ENCODE assay signal across 16 cellular contexts in genomic region chr11:18313985-18314763, GRCh38. TPM values are rescaled to one million over a fixed set of nuclear protein-coding genes. Genes with fewer than 3 reads are reported as not detected.
DNase-seq lines count a peak whose midpoint lies in the region; ATAC-seq and TF ChIP-seq lines count a peak whose summit lies in the region.
"Had no signal": no experiment of that assay in that cellular context is flagged by ENCODE, and none has a peak within 500 bp of the region (broad histone marks: within the 10 kb centered on the region; RNA-seq: fewer than 3 reads in every experiment).

No MANE protein-coding gene starts in this region.

- intact Hi-C loops in PC-9 (cut with micrococcal nuclease; ENCODE audit: unreplicated experiment), result loop anchor here (1.0 kb wide), 4 partner anchors 8 to 176 kb away; partner anchors contain the start of genes GTF2H1 and HPS5
- intact Hi-C loops in dendritic cell treated with granulocyte-macrophage colony-stimulating factor and Interleukin-4, amounts not matched to agents 40 ng/mL and 50 ng/mL, for 4 days (cut with micrococcal nuclease), result loop anchor here (1.0 kb wide), 1 partner anchor 7 kb away; no protein-coding TSS in a partner anchor

- H3K27ac Mint-ChIP-seq in dendritic cell treated with granulocyte-macrophage colony-stimulating factor and Interleukin-4, amounts not matched to agents 40 ng/mL and 50 ng/mL, for 4 days, result peak overlapping the region; percentile 82
- no peak overlapping the region for H3K27ac Mint-ChIP-seq in T-helper 2 cell treated with Interferon-gamma antibody and Interleukin-4, amounts not matched to agents 5 μg/mL and 100 μg/mL, for 36 hours
- H3K27ac Mint-ChIP-seq: B cell had no signal

- H3K9me3 ChIP-seq in PC-9 (ENCODE audit: insufficient read depth, low read depth), result no peaks in the 10 kb centered on the region
- H3K9me3 ChIP-seq: heart left ventricle, testis had no signal

- peak overlapping the region; percentile 90 for H3K27ac ChIP-seq in PC-9

- peak overlapping the region; percentile 41 for H3K4me3 Mint-ChIP-seq in dendritic cell treated with granulocyte-macrophage colony-stimulating factor and Interleukin-4, amounts not matched to agents 40 ng/mL and 50 ng/mL, for 4 days
- H3K4me3 Mint-ChIP-seq in T-helper 2 cell treated with Interferon-gamma antibody and Interleukin-4, amounts not matched to agents 5 μg/mL and 100 μg/mL, for 36 hours, result no peak overlapping the region
- H3K4me3 Mint-ChIP-seq: B cell had no signal

- peak overlapping the region; percentile 62; the same call in 1 of the 2 replicates for H3K4me2 ChIP-seq in PC-9

- H3K27me3 Mint-ChIP-seq in dendritic cell treated with granulocyte-macrophage colony-stimulating factor and Interleukin-4, amounts not matched to agents 40 ng/mL and 50 ng/mL, for 4 days, result no peaks in the 10 kb centered on the region
- no peaks in the 10 kb centered on the region for H3K27me3 Mint-ChIP-seq in T-helper 2 cell treated with Interferon-gamma antibody and Interleukin-4, amounts not matched to agents 5 μg/mL and 100 μg/mL, for 36 hours (ENCODE audit: low read depth)
- H3K27me3 Mint-ChIP-seq: B cell had no signal

- CTCF ChIA-PET in PC-9 (lab: Charles Lee), result interaction anchor here (0.6 to 0.7 kb wide), 2 partner anchors 16 to 34 kb away, joined by 3 read pairs; no protein-coding TSS in a partner anchor

- H2AFZ ChIP-seq in PC-9, result no peak overlapping the region

- no peak for ATAC-seq in GM21528 (IDR thresholded peaks at IDR 0.05; ENCODE audit: low FRiP score, unreplicated experiment)

- BruUV-seq in PC-9 (replicated peaks; lab: Mats Ljungman, UMichigan), result no TSS peak

- peaks cover 65% of the 10 kb centered on the region for H3K4me1 ChIP-seq in PC-9 (replicated peaks; ENCODE audit: insufficient read depth)

- peaks cover 66% of the 10 kb centered on the region for H3K4me1 Mint-ChIP-seq in dendritic cell treated with granulocyte-macrophage colony-stimulating factor and Interleukin-4, amounts not matched to agents 40 ng/mL and 50 ng/mL, for 4 days (ENCODE audit: low read depth)
- H3K4me1 Mint-ChIP-seq in T-helper 2 cell treated with Interferon-gamma antibody and Interleukin-4, amounts not matched to agents 5 μg/mL and 100 μg/mL, for 36 hours (ENCODE audit: low read depth), result peaks cover 13% of the 10 kb centered on the region

- no peak overlapping the region for H3K4me3 ChIP-seq in PC-9
- H3K4me3 ChIP-seq: heart left ventricle, testis had no signal

- H3K36me3 ChIP-seq in PC-9 (ENCODE audit: low read depth), result peaks cover 20% of the 10 kb centered on the region

- H3K36me3 Mint-ChIP-seq in dendritic cell treated with granulocyte-macrophage colony-stimulating factor and Interleukin-4, amounts not matched to agents 40 ng/mL and 50 ng/mL, for 4 days (ENCODE audit: low read depth), result peaks cover 85% of the 10 kb centered on the region
- peaks cover 25% of the 10 kb centered on the region for H3K36me3 Mint-ChIP-seq in T-helper 2 cell treated with Interferon-gamma antibody and Interleukin-4, amounts not matched to agents 5 μg/mL and 100 μg/mL, for 36 hours (ENCODE audit: low read depth)

- H4K20me1 ChIP-seq in PC-9 (ENCODE audit: insufficient read depth), result no peaks in the 10 kb centered on the region

- peaks cover 52% of the 10 kb centered on the region for H3F3A ChIP-seq in PC-9 (ENCODE audit: insufficient read depth, low read depth)

- no peaks in the 10 kb centered on the region for H3K27me3 ChIP-seq in PC-9 (ENCODE audit: insufficient read depth, low read depth)
- H3K27me3 ChIP-seq: heart left ventricle, testis had no signal

- H3K9me3 Mint-ChIP-seq in dendritic cell treated with granulocyte-macrophage colony-stimulating factor and Interleukin-4, amounts not matched to agents 40 ng/mL and 50 ng/mL, for 4 days, result no peaks in the 10 kb centered on the region
- H3K9me3 Mint-ChIP-seq in T-helper 2 cell treated with Interferon-gamma antibody and Interleukin-4, amounts not matched to agents 5 μg/mL and 100 μg/mL, for 36 hours, result no peaks in the 10 kb centered on the region

- DNase-seq in EL (peak; percentile 68), PC-9 (peak; percentile 40 to 70), non-pigmented ciliary epithelial cell (ENCODE audit: low read depth) (peak; percentile 30), germinal center (ENCODE audit: low spot score) (no peak)
- no peak for DNase-seq in T-helper 2 cell treated with Interferon-gamma antibody and Interleukin-4, amounts not matched to agents 5 μg/mL and 100 μg/mL, for 36 hours (ENCODE audit: low spot score)
- DNase-seq in stimulated activated CD4-positive, alpha-beta T cell treated with anti-CD3 and anti-CD28 coated beads, Interleukin-12 subunit alpha, Interleukin-12 subunit beta, amount 100 ng/mL, for 4 hours, result no peak
- DNase-seq: activated CD4-positive, alpha-beta T cell treated with anti-CD3 and anti-CD28 coated beads, Interleukin-2, amount 50 U/mL, for 48 hours; cortex of kidney; H7; heart left ventricle; Karpas-422; NCI-H526 treated with DMSO at 0.1 percent for 48 hours; testis had no signal

- no peak for TF ChIP-seq CTCF in PC-9 (conservative IDR thresholded peaks at IDR 0.05)

- H3K9me2 ChIP-seq in PC-9 (ENCODE audit: insufficient read depth), result no peaks in the 10 kb centered on the region

- POLR2A ChIA-PET in PC-9 (lab: Charles Lee; ENCODE audit: unreplicated experiment), result interaction anchor here (1.0 to 1.8 kb wide), 4 partner anchors 80 to 212 kb away, joined by 4 to 24 read pairs (median 12); partner anchors contain the start of gene LDHA

- peaks cover 57% of the 10 kb centered on the region for H3K79me2 ChIP-seq in PC-9 (ENCODE audit: low read depth)

RNA-seq across cellular contexts. Expression of gene HPS5, which starts 7.8 kb away (rescaled TPM):
- 35.2 and 39.2 TPM in 2 replicates for total RNA-seq in PC-9 (2021)

RNA-seq across cellular contexts. Expression of gene GTF2H1, which starts 8.2 kb away (rescaled TPM):
- total RNA-seq in PC-9 (2021), result 72.9 and 89.1 TPM in 2 replicates

RNA-seq across cellular contexts. Expression of gene SAA1, which starts 48.1 kb away (rescaled TPM):
- total RNA-seq in PC-9 (2021), result 1.9 TPM in 1 of 2 replicates, not detected in the other
- total RNA-seq: B cell, H7, testis had no signal

Comparison
In these comparisons a context has a peak if more than half of its experiments do, and no peak if none do; other contexts are left out.
1. DNase-seq: peak in EL (single experiment), PC-9 (2 of 2) and non-pigmented ciliary epithelial cell (single experiment); none in T-helper 2 cell treated with Interferon-gamma antibody and Interleukin-4, amounts not matched to agents 5 μg/mL and 100 μg/mL, for 36 hours (single experiment), stimulated activated CD4-positive, alpha-beta T cell treated with anti-CD3 and anti-CD28 coated beads, Interleukin-12 subunit alpha, Interleukin-12 subunit beta, amount 100 ng/mL, for 4 hours (single experiment) and germinal center (single experiment).